Comparison of ENCODE assay signal across 7 cellular contexts in the genomic region with DNA sequence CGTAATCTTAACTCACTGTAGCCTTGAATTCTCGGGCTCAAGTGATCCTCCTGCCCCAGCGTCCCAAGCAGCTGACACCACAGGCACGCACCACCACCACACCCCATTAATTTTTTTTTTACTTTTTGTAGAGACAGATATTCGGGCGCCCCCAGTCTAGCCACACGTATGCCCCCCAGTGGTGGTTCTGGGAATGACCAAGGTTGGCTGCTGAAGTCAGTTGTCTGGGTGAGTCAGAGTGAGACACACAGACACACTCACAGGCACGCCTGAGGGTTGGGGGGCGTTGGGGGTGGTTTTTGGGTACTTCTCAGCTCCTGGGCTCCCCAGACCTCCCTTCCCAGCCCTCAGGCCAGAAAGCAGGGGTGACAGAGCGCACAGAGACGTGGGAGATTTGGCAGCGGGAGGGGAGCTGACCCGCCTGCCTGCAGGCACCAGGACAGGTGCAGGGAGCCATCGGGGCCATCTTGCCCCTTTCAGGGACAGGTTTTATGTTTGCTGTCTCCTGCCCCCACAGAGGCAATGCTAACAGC. TPM values are rescaled to one million over a fixed set of nuclear protein-coding genes. Genes with fewer than 3 reads are reported as not detected.
DNase-seq lines count a peak whose midpoint lies in the region; TF ChIP-seq lines count a peak whose summit lies in the region.

No MANE protein-coding gene starts in this region.

- intact Hi-C loops in OCI-LY7 (cut with micrococcal nuclease; ENCODE audit: unreplicated experiment): loop anchor here (5.0 kb wide), 2 partner anchors 143 to 158 kb away; partner anchors contain the start of gene NRARP
- intact Hi-C loops in esophagus muscularis mucosa (cut with DNase I): no loop called here

- peaks cover 0 to 46% (median 13%) of the 10 kb centered on the region in 4 donors for H3K27me3 ChIP-seq in esophagus muscularis mucosa
- peaks cover 10% of the 10 kb centered on the region for H3K27me3 ChIP-seq in neural cell (ENCODE audit: insufficient read depth, low read depth, low read length)

- no peak for TF ChIP-seq POLR2A in esophagus muscularis mucosa (IDR thresholded peaks at IDR 0.05; ENCODE audit: low read depth)

- CTCF ChIA-PET in OCI-LY7 (lab: Charles Lee; ENCODE audit: unreplicated experiment): no interaction called here

- no peak overlapping the region for H3K9ac ChIP-seq in neural cell (ENCODE audit: low read length)

- H3F3A ChIP-seq in neural cell (ENCODE audit: insufficient read depth, low read length, poor library complexity, severe bottlenecking): no peaks in the 10 kb centered on the region

- TF ChIP-seq EP300 in esophagus muscularis mucosa (IDR thresholded peaks at IDR 0.05) (no peak), neural cell (conservative IDR thresholded peaks at IDR 0.05; ENCODE audit: poor library complexity, severe bottlenecking) (no peak)

- H3K4me1 Mint-ChIP-seq in stimulated activated naive CD8-positive, alpha-beta T cell treated with anti-CD3 and anti-CD28 coated beads, Interleukin-15, Interleukin-2, amounts not matched to agents 100 ng/mL and 50 ng/mL, for 24 hours (ENCODE audit: low read depth): peaks cover 25% of the 10 kb centered on the region

- H3K9me3 ChIP-seq in OCI-LY7 (ENCODE audit: low read length): no peaks in the 10 kb centered on the region
- H3K9me3 ChIP-seq in esophagus muscularis mucosa: no peaks in the 10 kb centered on the region
- H3K9me3 ChIP-seq in neural cell (ENCODE audit: low read length): no peaks in the 10 kb centered on the region

- H3K4me3 ChIP-seq in OCI-LY7 (ENCODE audit: low read depth, low read length, poor library complexity, severe bottlenecking): no peak overlapping the region
- no peak overlapping the region for H3K4me3 ChIP-seq in esophagus muscularis mucosa
- H3K4me3 ChIP-seq in neural cell (ENCODE audit: low read length): no peak overlapping the region

- peaks cover 5% of the 10 kb centered on the region for H3K4me1 ChIP-seq in OCI-LY7 (ENCODE audit: insufficient read depth, low read length, poor library complexity, severe bottlenecking)
- H3K4me1 ChIP-seq in esophagus muscularis mucosa: peaks cover 7 to 22% (median 15%) of the 10 kb centered on the region in 4 donors

- DNase-seq in HK-2 (ENCODE audit: unreplicated experiment) (peak; percentile 86), OCI-LY7 (ENCODE audit: low spot score) (peak; percentile 75), activated T-cell treated with anti-CD3 and anti-CD28 coated beads for 24 hours (ENCODE audit: low read depth) (peak; percentile 77), esophagus muscularis mucosa (ENCODE audit: extremely low spot score) (peak; percentile 96)

- H4K20me1 ChIP-seq in OCI-LY7 (ENCODE audit: insufficient read depth, low read length): no peaks in the 10 kb centered on the region
- H4K20me1 ChIP-seq in neural cell (ENCODE audit: insufficient read depth): no peaks in the 10 kb centered on the region

- H3K27ac Mint-ChIP-seq in stimulated activated naive CD8-positive, alpha-beta T cell treated with anti-CD3 and anti-CD28 coated beads, Interleukin-15, Interleukin-2, amounts not matched to agents 100 ng/mL and 50 ng/mL, for 24 hours: peak overlapping the region; percentile 15

- H3K36me3 Mint-ChIP-seq in stimulated activated naive CD8-positive, alpha-beta T cell treated with anti-CD3 and anti-CD28 coated beads, Interleukin-15, Interleukin-2, amounts not matched to agents 100 ng/mL and 50 ng/mL, for 24 hours (ENCODE audit: low read depth): peaks cover 3% of the 10 kb centered on the region

- peak; percentile 84 for TF ChIP-seq CTCF in GM12872 (IDR thresholded peaks at IDR 0.05; ENCODE audit: insufficient read depth, low read depth, low read length)
- TF ChIP-seq CTCF in OCI-LY7 (conservative IDR thresholded peaks at IDR 0.05; ENCODE audit: low read length): peak; percentile 89
- TF ChIP-seq CTCF in esophagus muscularis mucosa (IDR thresholded peaks at IDR 0.05): peak; percentile 72 to 87 (median 80)
- peak; percentile 73 for TF ChIP-seq CTCF in neural cell (IDR thresholded peaks at IDR 0.05; ENCODE audit: poor library complexity, severe bottlenecking)

- peaks cover 17% of the 10 kb centered on the region for H3K27me3 Mint-ChIP-seq in stimulated activated naive CD8-positive, alpha-beta T cell treated with anti-CD3 and anti-CD28 coated beads, Interleukin-15, Interleukin-2, amounts not matched to agents 100 ng/mL and 50 ng/mL, for 24 hours

- H3K27ac ChIP-seq in OCI-LY7 (ENCODE audit: low read depth, low read length, poor library complexity, severe bottlenecking) (no peak overlapping the region), esophagus muscularis mucosa (replicated peaks in 1 of 4) (no peak overlapping the region), neural cell (ENCODE audit: low read length) (no peak overlapping the region)

- H3K36me3 ChIP-seq in OCI-LY7 (ENCODE audit: insufficient read depth, low read length) (0 out of 2 replicates have a peak, but pooled peaks cover 8% of the 10 kb centered on the region), esophagus muscularis mucosa (peaks cover 0 to 20% (median 17%) of the 10 kb centered on the region in 4 donors), neural cell (ENCODE audit: insufficient read depth, low read length) (no peaks in the 10 kb centered on the region)

- no peak overlapping the region for H2AFZ ChIP-seq in OCI-LY7 (ENCODE audit: low read length)
- H2AFZ ChIP-seq in neural cell (ENCODE audit: low read depth, low read length): no peak overlapping the region

- no TSS peak for BruUV-seq in OCI-LY7 (replicated peaks; lab: Mats Ljungman, UMichigan)

- H3K79me2 ChIP-seq in OCI-LY7 (ENCODE audit: insufficient read depth, low read depth, low read length) (no peaks in the 10 kb centered on the region), neural cell (replicated peaks; ENCODE audit: insufficient read depth, low read length) (no peaks in the 10 kb centered on the region)

- H3K4me3 Mint-ChIP-seq in stimulated activated naive CD8-positive, alpha-beta T cell treated with anti-CD3 and anti-CD28 coated beads, Interleukin-15, Interleukin-2, amounts not matched to agents 100 ng/mL and 50 ng/mL, for 24 hours: no peak overlapping the region

- POLR2A ChIA-PET in OCI-LY7 (lab: Charles Lee): no interaction called here

- H3K4me2 ChIP-seq in OCI-LY7 (ENCODE audit: low read length) (no peak overlapping the region), neural cell (ENCODE audit: low read length) (no peak overlapping the region)

- WGBS in esophagus muscularis mucosa: 24% methylated on average over 12 of the region's 14 CpGs

- H3K9me2 ChIP-seq in OCI-LY7 (ENCODE audit: insufficient read depth, low read length) (no peaks in the 10 kb centered on the region), neural cell (ENCODE audit: insufficient read depth, low read length) (no peaks in the 10 kb centered on the region)

- no peaks in the 10 kb centered on the region for H3K9me3 Mint-ChIP-seq in stimulated activated naive CD8-positive, alpha-beta T cell treated with anti-CD3 and anti-CD28 coated beads, Interleukin-15, Interleukin-2, amounts not matched to agents 100 ng/mL and 50 ng/mL, for 24 hours

- peak; percentile 49 for TF ChIP-seq RAD21 in neural cell (conservative IDR thresholded peaks at IDR 0.05)

TF ChIP-seq in neural cell, 6 proteins besides CTCF, POLR2A, EP300 and RAD21:
- TF ChIP-seq EZH2 (IDR thresholded peaks at IDR 0.05; ENCODE audit: borderline replicate concordance, insufficient read depth, low read length, poor library complexity, severe bottlenecking) (no peak), SMC3 (conservative IDR thresholded peaks at IDR 0.05; ENCODE audit: poor library complexity) (peak; percentile 69), POLR2AphosphoS5 (IDR thresholded peaks at IDR 0.05) (no peak)
TF ChIP-seq in neural cell: peak in this region for 1.

RNA-seq across cellular contexts. Expression of gene ENTPD8, which starts 4.2 kb away (rescaled TPM):
- not detected in 2 replicates for total RNA-seq in OCI-LY7 (2014; rRNA removed; shearing (Covaris generic))
- total RNA-seq in OCI-LY7 (2022): not detected in 2 replicates
- not detected for total RNA-seq in esophagus muscularis mucosa
- polyA plus RNA-seq in neural cell: not detected in 2 replicates
- polyA minus RNA-seq in neural cell: not detected in 2 replicates

RNA-seq across cellular contexts. Expression of gene NSMF, which starts 13.8 kb away (rescaled TPM):
- total RNA-seq in OCI-LY7 (2014; rRNA removed; shearing (Covaris generic)): 15.8 and 20.3 TPM in 2 replicates
- total RNA-seq in OCI-LY7 (2022): 29.0 and 29.8 TPM in 2 replicates
- 10 to 100 TPM; 41.9 to 71.0 (median 58.9) TPM for total RNA-seq in esophagus muscularis mucosa
- polyA plus RNA-seq in neural cell: 51.2 and 57.5 TPM in 2 replicates
- 41.3 and 49.9 TPM in 2 replicates for polyA minus RNA-seq in neural cell

RNA-seq across cellular contexts. Expression of gene NOXA1, which starts 22.1 kb away (rescaled TPM):
- total RNA-seq in OCI-LY7 (2014; rRNA removed; shearing (Covaris generic)): not detected in 2 replicates
- not detected in 2 replicates for total RNA-seq in OCI-LY7 (2022)
- 1 to 10 TPM; 2.1 to 4.0 (median 3.0) TPM for total RNA-seq in esophagus muscularis mucosa
- polyA plus RNA-seq in neural cell: 1.7 and 3.4 TPM in 2 replicates
- 0.58 and 0.73 TPM in 2 replicates for polyA minus RNA-seq in neural cell

RNA-seq across cellular contexts. Expression of gene EXD3, which starts 22.4 kb away (rescaled TPM):
- total RNA-seq in OCI-LY7 (2014; rRNA removed; shearing (Covaris generic)): 14.2 and 27.0 TPM in 2 replicates
- total RNA-seq in OCI-LY7 (2022): 20.8 and 27.0 TPM in 2 replicates
- 10 to 100 TPM in 3 of 4 donors, 1 to 10 TPM in 1; 8.3 to 22.3 (median 14.2) TPM for total RNA-seq in esophagus muscularis mucosa
- polyA plus RNA-seq in neural cell: 32.9 and 51.3 TPM in 2 replicates
- 10.4 and 11.0 TPM in 2 replicates for polyA minus RNA-seq in neural cell
